Comparison of ENCODE assay signal across 20 cellular contexts in genomic region chr9:12680341-12680740, GRCh38. TPM values are rescaled to one million over a fixed set of nuclear protein-coding genes. Genes with fewer than 3 reads are reported as not detected.
A peak's percentile ranks its signal among the peaks of the same experiment; 100 is the strongest.
DNase-seq lines count a peak whose midpoint lies in the region; ATAC-seq, FAIRE-seq and TF ChIP-seq lines count a peak whose summit lies in the region.
"Had no signal": no experiment of that assay in that cellular context is flagged by ENCODE, and none has a peak within 500 bp of the region (broad histone marks: within the 10 kb centered on the region; RNA-seq: fewer than 3 reads in every experiment).

No MANE protein-coding gene starts in this region.

- peaks cover 12% of the 10 kb centered on the region for H3K9me3 Mint-ChIP-seq in CD4-positive, alpha-beta T cell
- H3K9me3 Mint-ChIP-seq: H9 had no signal

- in situ Hi-C loops in ACHN (cut with HindIII; ENCODE audit: low pct_ligation_motif_present, low pct_unique_long_range_greater_than_20kb, low sequenced_read_pairs), result no loop called here

- no peak for FAIRE-seq in bronchial epithelial cell (lab: Jason Lieb, UNC)

- no peak for ATAC-seq in HG02588 (IDR thresholded peaks at IDR 0.05; ENCODE audit: unreplicated experiment)
- no peak for ATAC-seq in CD4-positive, alpha-beta T cell (ENCODE audit: poor library complexity)

- DNase-seq in ACHN (peak; percentile 10), bronchial epithelial cell (ENCODE audit: low read depth) (peak; percentile 51), left kidney (ENCODE audit: low read depth, low spot score) (peak; percentile 30), iPS-NIHi7 (ENCODE audit: extremely low spot score) (no peak), GOT3 (lab: John Stamatoyannopoulos, UW) (no peak)
- no peak for DNase-seq in CD4-positive, alpha-beta T cell
- DNase-seq: activated CD4-positive, alpha-beta T cell treated with anti-CD3 and anti-CD28 coated beads, Interleukin-2, amount 50 U/mL, for 48 hours; activated gamma-delta T cell; DMS79 treated with DMSO at 0.1 percent for 48 hours; erythroblast; H9; midbrain; NCI-H1105 treated with DMSO at 0.1 percent for 48 hours; NCI-H510A; Peyer's patch; T-helper 9 cell; thyroid gland had no signal

- no peak for TF ChIP-seq CTCF in bronchial epithelial cell (IDR thresholded peaks at IDR 0.05; ENCODE audit: insufficient read depth, low read length, severe bottlenecking)
- TF ChIP-seq CTCF in CD4-positive, alpha-beta T cell (IDR thresholded peaks at IDR 0.05), result no peak

- no peak overlapping the region for H3K4me3 ChIP-seq in HUES64 (ENCODE audit: low read length)
- H3K4me3 ChIP-seq in bronchial epithelial cell (ENCODE audit: low read depth, low read length), result no peak overlapping the region
- H3K4me3 ChIP-seq: Peyer's patch, thyroid gland had no signal

- H3K27me3 ChIP-seq in HUES64 (ENCODE audit: insufficient read depth, low read length), result no peaks in the 10 kb centered on the region
- H3K27me3 ChIP-seq in bronchial epithelial cell (ENCODE audit: control insufficient read depth, insufficient read depth, low read length), result no peaks in the 10 kb centered on the region
- H3K27me3 ChIP-seq in CD4-positive, alpha-beta T cell (ENCODE audit: control insufficient read depth, insufficient read depth, low read length), result no peaks in the 10 kb centered on the region
- H3K27me3 ChIP-seq: Peyer's patch, thyroid gland had no signal

- H3K27ac ChIP-seq in HUES64 (ENCODE audit: low read depth, low read length), result peak overlapping the region; percentile 55
- no peak overlapping the region for H3K27ac ChIP-seq in CD4-positive, alpha-beta T cell (ENCODE audit: low read depth, low read length)
- H3K27ac ChIP-seq: parathyroid adenoma, Peyer's patch, thyroid gland had no signal

- POLR2A ChIA-PET in CD4-positive, alpha-beta T cell (lab: Charles Lee), result no interaction called here

- H3K4me1 Mint-ChIP-seq in CD4-positive, alpha-beta T cell (ENCODE audit: low read depth), result no peaks in the 10 kb centered on the region

- no peaks in the 10 kb centered on the region for H3K36me3 Mint-ChIP-seq in CD4-positive, alpha-beta T cell (ENCODE audit: low read depth)

- CTCF ChIA-PET in CD4-positive, alpha-beta T cell (lab: Charles Lee), result no interaction called here

- WGBS in HUES64, result 43% methylated on average over 1 of the region's 2 CpGs

- H3K9ac ChIP-seq in HUES64 (ENCODE audit: low read depth, low read length), result no peak overlapping the region
- H3K9ac ChIP-seq: parathyroid adenoma had no signal

- H3K27me3 Mint-ChIP-seq in CD4-positive, alpha-beta T cell, result no peaks in the 10 kb centered on the region

- no peak overlapping the region for H3K27ac Mint-ChIP-seq in CD4-positive, alpha-beta T cell

- H3K4me1 ChIP-seq in HUES64 (ENCODE audit: insufficient read depth, low read length), result peaks cover 18% of the 10 kb centered on the region
- H3K4me1 ChIP-seq: parathyroid adenoma, Peyer's patch, thyroid gland had no signal

- H3K4me3 Mint-ChIP-seq in CD4-positive, alpha-beta T cell, result no peak overlapping the region
- H3K4me3 Mint-ChIP-seq: H9 had no signal

- H3K36me3 ChIP-seq in HUES64 (ENCODE audit: insufficient read depth, low read length), result no peaks in the 10 kb centered on the region
- H3K36me3 ChIP-seq in bronchial epithelial cell (ENCODE audit: control insufficient read depth, insufficient read depth, low read length), result no peaks in the 10 kb centered on the region
- H3K36me3 ChIP-seq: Peyer's patch, thyroid gland had no signal

- intact Hi-C loops in CD4-positive, alpha-beta T cell (cut with DNase I, micrococcal nuclease), result no loop called here

- H3K9me3 ChIP-seq in HUES64 (ENCODE audit: insufficient read depth, low read depth, low read length), result no peaks in the 10 kb centered on the region
- H3K9me3 ChIP-seq in CD4-positive, alpha-beta T cell (ENCODE audit: control insufficient read depth, low read length), result no peaks in the 10 kb centered on the region
- H3K9me3 ChIP-seq: Peyer's patch, thyroid gland had no signal

RNA-seq across cellular contexts. Expression of gene TYRP1, which starts 12.8 kb away (rescaled TPM):
- polyA plus RNA-seq in HUES64 (2013, experiment 1 of 2), result 0.15 TPM
- polyA plus RNA-seq in HUES64 (2013, experiment 2 of 2), result 0.44 TPM
- not detected in 2 replicates for total RNA-seq in bronchial epithelial cell
- not detected for total RNA-seq in CD4-positive, alpha-beta T cell
- total RNA-seq: H9 had no signal

Comparison
In these comparisons a context has a peak if more than half of its experiments do, and no peak if none do; other contexts are left out.
1. DNase-seq: peak in ACHN (single experiment), bronchial epithelial cell (single experiment) and left kidney (single experiment); none in iPS-NIHi7 (single experiment), GOT3 (single experiment) and CD4-positive, alpha-beta T cell (0 of 10).